18 cellular contexts compared by ENCODE assay signal in the genomic region with DNA sequence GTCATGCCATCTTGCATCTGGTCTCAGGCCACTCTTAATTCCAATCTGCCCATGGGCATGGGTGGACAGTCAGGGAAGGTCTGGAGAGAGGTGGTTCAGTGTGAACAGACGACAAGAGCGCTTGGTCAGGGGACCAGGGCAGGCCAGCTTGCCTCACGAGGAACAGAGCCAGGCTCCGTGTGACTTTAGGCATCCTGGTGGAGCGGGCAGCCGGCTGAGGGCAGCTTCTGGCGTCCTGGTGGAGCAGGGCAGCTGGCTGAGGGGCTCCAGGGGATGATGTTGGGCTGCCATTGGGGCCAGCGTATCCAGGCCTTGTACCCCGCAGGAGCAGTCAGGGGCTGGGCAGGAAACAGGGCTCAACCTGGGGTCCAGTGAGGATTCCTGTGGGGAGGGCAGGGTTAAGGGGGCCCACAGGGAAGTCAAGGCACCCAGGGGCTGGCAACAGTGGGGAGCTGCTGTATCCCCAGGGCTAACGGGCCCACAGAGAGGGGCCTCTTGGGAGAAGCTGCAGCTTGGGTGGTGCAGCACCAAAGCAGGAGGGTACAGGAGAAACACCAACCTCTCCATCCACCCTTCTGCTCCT.
"Had no signal": no experiment of that assay in that cellular context is flagged by ENCODE, and none has a peak within 500 bp of the region (broad histone marks: within the 10 kb centered on the region; RNA-seq: fewer than 3 reads in every experiment).

No MANE protein-coding gene starts in this region.

- H3K36me3 ChIP-seq: gastrocnemius medialis, heart right ventricle, sigmoid colon, tibial nerve had no signal

- H3K4me1 ChIP-seq: gastrocnemius medialis, testis, tibial nerve had no signal

- H3K27me3 ChIP-seq: gastrocnemius medialis, sigmoid colon, testis, tibial nerve had no signal

- DNase-seq: cerebellar nuclear complex; dermis blood vessel endothelial cell; gastrocnemius medialis; heart right ventricle; hypothalamus; kidney glomerular epithelial cell; natural killer cell; occipital lobe; sigmoid colon; stimulated activated CD4-positive, alpha-beta T cell treated with anti-CD3 and anti-CD28 coated beads, Interleukin-2, amount 100 ng/mL, for 24 hours; stimulated activated CD4-positive, alpha-beta T cell treated with anti-CD3 and anti-CD28 coated beads, Interleukin-4, amount 100 ng/mL, for 4 hours; stimulated activated naive B cell treated with anti-CD40 and anti-IgM and Interleukin-4, amounts not matched to agents 10 μg/mL and 1 μg/mL and 100 μg/mL, for 72 hours; stimulated activated naive CD8-positive, alpha-beta T cell treated with anti-CD3 and anti-CD28 coated beads, Interleukin-15, amount 100 ng/mL, for 72 hours; testis had no signal

- H3K36me3 Mint-ChIP-seq: mesothelial cell of epicardium; natural killer cell; stimulated activated naive B cell treated with anti-CD40 and anti-IgM and Interleukin-4, amounts not matched to agents 10 μg/mL and 1 μg/mL and 100 μg/mL, for 72 hours had no signal

- H3K9me3 Mint-ChIP-seq: mesothelial cell of epicardium; natural killer cell; neural crest cell; stimulated activated naive CD8-positive, alpha-beta T cell treated with anti-CD3 and anti-CD28 coated beads, Interleukin-15, amount 100 ng/mL, for 72 hours had no signal

- H3K27ac Mint-ChIP-seq: mesothelial cell of epicardium; natural killer cell; stimulated activated naive B cell treated with anti-CD40 and anti-IgM and Interleukin-4, amounts not matched to agents 10 μg/mL and 1 μg/mL and 100 μg/mL, for 72 hours; stimulated activated naive CD8-positive, alpha-beta T cell treated with anti-CD3 and anti-CD28 coated beads, Interleukin-15, amount 100 ng/mL, for 72 hours had no signal

- H3K9me3 ChIP-seq: gastrocnemius medialis, heart right ventricle, sigmoid colon, testis, tibial nerve had no signal

- H3K4me1 Mint-ChIP-seq: natural killer cell; stimulated activated naive B cell treated with anti-CD40 and anti-IgM and Interleukin-4, amounts not matched to agents 10 μg/mL and 1 μg/mL and 100 μg/mL, for 72 hours had no signal

- H3K4me3 ChIP-seq: gastrocnemius medialis, heart right ventricle, sigmoid colon, skin epidermis, testis, tibial nerve had no signal

- ATAC-seq: gastrocnemius medialis; heart right ventricle; natural killer cell; stimulated activated naive B cell treated with anti-CD40 and anti-IgM and Interleukin-4, amounts not matched to agents 10 μg/mL and 1 μg/mL and 100 μg/mL, for 72 hours; stimulated activated naive CD8-positive, alpha-beta T cell treated with anti-CD3 and anti-CD28 coated beads, Interleukin-15, amount 100 ng/mL, for 72 hours had no signal

- H3K27ac ChIP-seq: gastrocnemius medialis, heart right ventricle, sigmoid colon, skin epidermis, testis, tibial nerve had no signal

- H3K4me3 Mint-ChIP-seq: mesothelial cell of epicardium; natural killer cell; neural crest cell; stimulated activated naive B cell treated with anti-CD40 and anti-IgM and Interleukin-4, amounts not matched to agents 10 μg/mL and 1 μg/mL and 100 μg/mL, for 72 hours; stimulated activated naive CD8-positive, alpha-beta T cell treated with anti-CD3 and anti-CD28 coated beads, Interleukin-15, amount 100 ng/mL, for 72 hours had no signal
